Comparison of ENCODE assay signal across 12 cellular contexts in genomic region chr7:107387077-107387476, GRCh38.
DNase-seq lines count a peak whose midpoint lies in the region; ATAC-seq, FAIRE-seq and TF ChIP-seq lines count a peak whose summit lies in the region.
"Had no signal": no experiment of that assay in that cellular context is flagged by ENCODE, and none has a peak within 500 bp of the region (broad histone marks: within the 10 kb centered on the region; RNA-seq: fewer than 3 reads in every experiment).

No MANE protein-coding gene starts in this region.

- no peak for TF ChIP-seq CTCF in right lobe of liver (IDR thresholded peaks at IDR 0.05)
- no peak for TF ChIP-seq CTCF in HepG2 (CRISPR knock-in tag; IDR thresholded peaks at IDR 0.05)
- peak; percentile 11 for TF ChIP-seq CTCF in choroid plexus epithelial cell (conservative IDR thresholded peaks at IDR 0.05; ENCODE audit: low read depth, low read length)

- H3K79me2 ChIP-seq in HepG2 (ENCODE audit: insufficient read depth, low read length), result no peaks in the 10 kb centered on the region

- 77% methylated on average over 4 of the region's 7 CpGs for WGBS in right lobe of liver (ENCODE audit: insufficient coverage, low coverage, low lambda C conversion rate, missing lambda C conversion rate)
- 88% methylated on average over 5 of the region's 7 CpGs for WGBS in HepG2 (ENCODE audit: low lambda C conversion rate)

- no peaks in the 10 kb centered on the region for H3K27me3 ChIP-seq in right lobe of liver
- H3K27me3 ChIP-seq in HepG2 (ENCODE audit: control insufficient read depth in 1 of 2, insufficient read depth in 2 of 2, low read length in 2 of 2), result no peaks in the 10 kb centered on the region

- no peak overlapping the region for H3K9ac ChIP-seq in HepG2 (ENCODE audit: insufficient read depth, low read depth, low read length)
- H3K9ac ChIP-seq: GM23248, parathyroid adenoma had no signal

- H3K27ac ChIP-seq in right lobe of liver, result no peak overlapping the region
- H3K27ac ChIP-seq in HepG2 (ENCODE audit: extremely low read length, insufficient read depth, low read length), result no peak overlapping the region
- H3K27ac ChIP-seq: parathyroid adenoma had no signal

- TF ChIP-seq EP300 in HepG2 (IDR thresholded peaks at IDR 0.05; ENCODE audit: low read depth in 2 of 2, low read length in 2 of 2) (no peak), HepG2 (CRISPR knock-in tag; IDR thresholded peaks at IDR 0.05; ENCODE audit: borderline replicate concordance) (no peak)

- peak in 2 of 3 donors; percentile 26 to 59 for DNase-seq in right lobe of liver
- DNase-seq in HepG2 (ENCODE audit: low spot score), result no peak
- peak; percentile 66 for DNase-seq in choroid plexus epithelial cell (ENCODE audit: low read depth)
- DNase-seq in left kidney (ENCODE audit: low read depth, low spot score), result peak; percentile 71
- DNase-seq in stimulated activated CD4-positive, alpha-beta T cell treated with anti-CD3 and anti-CD28 coated beads, Interleukin-12 subunit alpha, Interleukin-12 subunit beta, amount 100 ng/mL, for 4 hours, result no peak
- DNase-seq in activated T-cell treated with anti-CD3 and anti-CD28 coated beads, Interleukin-2, amount 50 U/mL, for 48 hours, result no peak
- DNase-seq: AML-193 had no signal

- intact Hi-C loops in right lobe of liver (cut with DNase I), result no loop called here
- intact Hi-C loops in HepG2 (cut with micrococcal nuclease; ENCODE audit: unreplicated experiment), result no loop called here

- ATAC-seq in right lobe of liver (peak in 3 of 4 donors; percentile 23 to 61 (median 47)), HepG2 (no peak), GM21619 (IDR thresholded peaks at IDR 0.05; ENCODE audit: unreplicated experiment) (no peak), HG03095 (IDR thresholded peaks at IDR 0.05; ENCODE audit: unreplicated experiment) (no peak)

- CTCF ChIA-PET in HepG2 (lab: Yijun Ruan, JAX; ENCODE audit: low intra/inter-chr PET ratio, low total read pairs), result no interaction called here

- H3K4me2 ChIP-seq in HepG2 (ENCODE audit: low read depth, low read length), result no peak overlapping the region

- no peaks in the 10 kb centered on the region for H4K20me1 ChIP-seq in HepG2 (ENCODE audit: insufficient read depth, low read length)

- H3K4me1 ChIP-seq in right lobe of liver, result no peaks in the 10 kb centered on the region
- peaks cover 13% of the 10 kb centered on the region for H3K4me1 ChIP-seq in HepG2 (ENCODE audit: insufficient read depth, low read length)
- H3K4me1 ChIP-seq: parathyroid adenoma had no signal

- no peak for FAIRE-seq in HepG2 (lab: Jason Lieb, UNC)
- FAIRE-seq: TTC549 had no signal

- no peak for TF ChIP-seq RAD21 in HepG2 (CRISPR knock-in tag; IDR thresholded peaks at IDR 0.05)

- H3K36me3 ChIP-seq in right lobe of liver (no peaks in the 10 kb centered on the region), HepG2 (replicated peaks in 1 of 2; ENCODE audit: control insufficient read depth in 1 of 2, insufficient read depth in 2 of 2, low read length in 2 of 2) (no peaks in the 10 kb centered on the region)

- POLR2A ChIA-PET in HepG2 (lab: Yijun Ruan, JAX), result no interaction called here

- H3K9me3 ChIP-seq in right lobe of liver, result no peaks in the 10 kb centered on the region
- no peaks in the 10 kb centered on the region for H3K9me3 ChIP-seq in HepG2 (ENCODE audit: low read length)

- TF ChIP-seq POLR2A in right lobe of liver (IDR thresholded peaks at IDR 0.05) (no peak), HepG2 (IDR thresholded peaks at IDR 0.05; ENCODE audit: insufficient read depth in 1 of 2, low read depth in 2 of 2, low read length in 2 of 2) (no peak)

- H2AFZ ChIP-seq in HepG2 (ENCODE audit: low read length), result no peak overlapping the region
- H2AFZ ChIP-seq: GM23248, parathyroid adenoma had no signal

- BruUV-seq in HepG2 (replicated peaks; lab: Mats Ljungman, UMichigan), result no TSS peak

- in situ Hi-C loops in HepG2 (cut with HindIII; ENCODE audit: extremely low pct_ligation_motif_present, low pct_unique_long_range_greater_than_20kb), result no loop called here

- no peak overlapping the region for H3K4me3 ChIP-seq in right lobe of liver
- H3K4me3 ChIP-seq in HepG2 (replicated peaks in 1 of 3; ENCODE audit: insufficient read depth in 1 of 3, low read depth in 2 of 3, low read length in 3 of 3), result no peak overlapping the region
- no peak overlapping the region for H3K4me3 ChIP-seq in choroid plexus epithelial cell (ENCODE audit: low read depth, low read length)
- H3K4me3 ChIP-seq: GM23248 had no signal

TF ChIP-seq in HepG2, 621 proteins besides CTCF, POLR2A, EP300 and RAD21:
- TF ChIP-seq TFAP4 (IDR thresholded peaks at IDR 0.05; ENCODE audit: borderline replicate concordance, low read depth), result no peak
- no peak for TF ChIP-seq STAT5B (CRISPR knock-in tag; IDR thresholded peaks at IDR 0.05)
- TF ChIP-seq KLF16 (CRISPR knock-in tag; IDR thresholded peaks at IDR 0.05), result no peak
- TF ChIP-seq ZSCAN21 (CRISPR knock-in tag; IDR thresholded peaks at IDR 0.05; ENCODE audit: borderline replicate concordance), result no peak
- TF ChIP-seq BORCS8-MEF2B (CRISPR knock-in tag; IDR thresholded peaks at IDR 0.05), result no peak
- TF ChIP-seq ZNF563 (CRISPR knock-in tag; IDR thresholded peaks at IDR 0.05), result no peak
- TF ChIP-seq AKAP8 (CRISPR knock-in tag; IDR thresholded peaks at IDR 0.05), result no peak

Comparison
In these comparisons a context has a peak if more than half of its experiments do, and no peak if none do; other contexts are left out.
1. ATAC-seq: peak in right lobe of liver (3 of 4); none in HepG2 (single experiment), GM21619 (single experiment) and HG03095 (single experiment).
2. DNase-seq: peak in right lobe of liver (2 of 3), choroid plexus epithelial cell (single experiment) and left kidney (single experiment); none in HepG2 (single experiment), stimulated activated CD4-positive, alpha-beta T cell treated with anti-CD3 and anti-CD28 coated beads, Interleukin-12 subunit alpha, Interleukin-12 subunit beta, amount 100 ng/mL, for 4 hours (single experiment) and activated T-cell treated with anti-CD3 and anti-CD28 coated beads, Interleukin-2, amount 50 U/mL, for 48 hours (0 of 2).